In the genomic region with DNA sequence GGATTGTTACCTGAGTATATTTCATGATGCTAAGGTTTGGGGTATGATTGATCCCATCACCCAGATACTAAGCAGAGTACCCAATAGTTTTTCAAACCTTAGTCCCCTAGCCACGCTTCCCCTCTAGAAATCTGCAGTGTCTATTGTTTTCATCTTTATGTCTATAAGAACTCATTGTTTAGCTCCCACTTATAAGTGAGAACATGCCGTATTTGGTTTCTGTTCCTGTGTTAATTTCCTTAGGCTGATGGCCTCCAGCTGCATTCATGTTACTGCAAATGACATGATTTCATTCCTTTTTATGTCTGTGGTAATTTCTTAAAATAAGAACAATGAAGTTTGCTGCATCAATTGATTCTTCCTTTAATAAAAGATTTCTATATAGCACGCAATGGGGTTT, we compare ENCODE assay signal across 19 cellular contexts.
"Had no signal": no experiment of that assay in that cellular context is flagged by ENCODE, and none has a peak within 500 bp of the region (broad histone marks: within the 10 kb centered on the region; RNA-seq: fewer than 3 reads in every experiment).

No MANE protein-coding gene starts in this region.

- DNase-seq: effector CD8-positive, alpha-beta T cell; effector memory CD8-positive, alpha-beta T cell; endodermal cell; erythroblast; esophagus squamous epithelium; foreskin keratinocyte; gastrocnemius medialis; glutamatergic neuron; head of caudate nucleus; heart right ventricle; hippocampal formation; left cardiac atrium; left lung; left ventricle myocardium superior; lower lobe of right lung; mesenchymal stem cell; mucosa of descending colon; naive B cell; naive thymus-derived CD8-positive, alpha-beta T cell had no signal
